ENCODE assay signal across 27 cellular contexts in the genomic region with DNA sequence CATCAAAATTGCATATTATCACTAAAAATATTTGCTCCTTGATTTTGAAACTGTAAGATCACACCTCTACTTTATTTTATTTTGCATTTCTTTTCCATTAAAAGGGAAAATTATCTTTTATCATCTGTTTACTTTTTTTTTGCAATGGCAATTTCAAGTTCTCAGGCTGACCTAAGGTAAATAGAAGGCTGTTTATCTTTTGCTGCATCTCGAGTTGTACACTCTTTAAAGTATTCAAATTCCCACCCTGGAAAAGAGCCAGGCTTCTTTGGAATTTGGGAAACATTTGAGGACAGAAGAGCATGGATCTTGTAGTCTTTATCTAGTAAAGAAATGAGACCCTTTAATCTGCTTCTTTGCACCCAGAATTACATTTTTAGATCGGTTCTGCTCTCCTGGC.
"Had no signal": no experiment of that assay in that cellular context is flagged by ENCODE, and none has a peak within 500 bp of the region (broad histone marks: within the 10 kb centered on the region; RNA-seq: fewer than 3 reads in every experiment).

No MANE protein-coding gene starts in this region.

- H3K9me3 ChIP-seq: esophagus muscularis mucosa, heart right ventricle, left lung, mucosa of descending colon, neutrophil, pancreas, stomach, thyroid gland, vagina had no signal

- H3K4me3 Mint-ChIP-seq: mesothelial cell of epicardium; naive B cell; natural killer cell treated with Interleukin-12 subunit alpha and Interleukin-12 subunit beta and Interleukin-15 and Interleukin-18, amount 100 ng/mL, for 72 hours; neural crest cell; stimulated activated effector memory CD8-positive, alpha-beta T cell treated with anti-CD3 and anti-CD28 coated beads, Interleukin-12 subunit alpha, Interleukin-12 subunit beta, amount 100 ng/mL, for 72 hours had no signal

- H3K4me3 ChIP-seq: esophagus muscularis mucosa, heart right ventricle, left lung, mucosa of descending colon, pancreas, smooth muscle cell, stomach, thyroid gland, vagina had no signal

- H3K27me3 Mint-ChIP-seq: naive B cell; natural killer cell treated with Interleukin-12 subunit alpha and Interleukin-12 subunit beta and Interleukin-15 and Interleukin-18, amount 100 ng/mL, for 72 hours had no signal

- H3K4me2 ChIP-seq: smooth muscle cell had no signal

- H3K27ac ChIP-seq: esophagus muscularis mucosa, heart right ventricle, left lung, neutrophil, pancreas, stomach, thyroid gland, vagina had no signal

- H3K27ac Mint-ChIP-seq: mesothelial cell of epicardium; naive B cell; natural killer cell treated with Interleukin-12 subunit alpha and Interleukin-12 subunit beta and Interleukin-15 and Interleukin-18, amount 100 ng/mL, for 72 hours; stimulated activated effector memory CD8-positive, alpha-beta T cell treated with anti-CD3 and anti-CD28 coated beads, Interleukin-12 subunit alpha, Interleukin-12 subunit beta, amount 100 ng/mL, for 72 hours had no signal

- DNase-seq: dermis blood vessel endothelial cell; effector memory CD4-positive, alpha-beta T cell; foreskin melanocyte; glutamatergic neuron; heart right ventricle; hippocampal formation; left cardiac atrium; left lung; mesenchymal stem cell; mucosa of descending colon; naive B cell; pancreas; stimulated activated CD4-positive, alpha-beta T cell treated with anti-CD3 and anti-CD28 coated beads, Interleukin-12 subunit alpha, Interleukin-12 subunit beta, amount 100 ng/mL, for 4 hours; stimulated activated CD4-positive, alpha-beta T cell treated with anti-CD3 and anti-CD28 coated beads, Interleukin-2, amount 100 ng/mL, for 24 hours; stimulated activated CD4-positive, alpha-beta T cell treated with anti-CD3 and anti-CD28 coated beads, Interleukin-4, amount 100 ng/mL, for 24 hours; stimulated activated naive CD4-positive, alpha-beta T cell treated with Interleukin-2 at 50 U/mL for 16 hours; stomach; thyroid gland had no signal

- H3K27me3 ChIP-seq: esophagus muscularis mucosa, heart right ventricle, left lung, neutrophil, pancreas, thyroid gland, vagina had no signal

- H3K4me1 Mint-ChIP-seq: naive B cell; stimulated activated effector memory CD8-positive, alpha-beta T cell treated with anti-CD3 and anti-CD28 coated beads, Interleukin-12 subunit alpha, Interleukin-12 subunit beta, amount 100 ng/mL, for 72 hours had no signal

- H3K9me3 Mint-ChIP-seq: mesothelial cell of epicardium; neural crest cell; stimulated activated effector memory CD8-positive, alpha-beta T cell treated with anti-CD3 and anti-CD28 coated beads, Interleukin-12 subunit alpha, Interleukin-12 subunit beta, amount 100 ng/mL, for 72 hours had no signal

- H3K36me3 ChIP-seq: esophagus muscularis mucosa, heart right ventricle, left lung, neutrophil, pancreas, stomach, thyroid gland, vagina had no signal

- H3K36me3 Mint-ChIP-seq: mesothelial cell of epicardium; naive B cell; natural killer cell treated with Interleukin-12 subunit alpha and Interleukin-12 subunit beta and Interleukin-15 and Interleukin-18, amount 100 ng/mL, for 72 hours; stimulated activated effector memory CD8-positive, alpha-beta T cell treated with anti-CD3 and anti-CD28 coated beads, Interleukin-12 subunit alpha, Interleukin-12 subunit beta, amount 100 ng/mL, for 72 hours had no signal

- ATAC-seq: heart right ventricle; left cardiac atrium; left lung; mucosa of descending colon; natural killer cell treated with Interleukin-12 subunit alpha and Interleukin-12 subunit beta and Interleukin-15 and Interleukin-18, amount 100 ng/mL, for 72 hours; pancreas; sciatic nerve; stimulated activated effector memory CD8-positive, alpha-beta T cell treated with anti-CD3 and anti-CD28 coated beads, Interleukin-12 subunit alpha, Interleukin-12 subunit beta, amount 100 ng/mL, for 72 hours had no signal
